In the genomic region with DNA sequence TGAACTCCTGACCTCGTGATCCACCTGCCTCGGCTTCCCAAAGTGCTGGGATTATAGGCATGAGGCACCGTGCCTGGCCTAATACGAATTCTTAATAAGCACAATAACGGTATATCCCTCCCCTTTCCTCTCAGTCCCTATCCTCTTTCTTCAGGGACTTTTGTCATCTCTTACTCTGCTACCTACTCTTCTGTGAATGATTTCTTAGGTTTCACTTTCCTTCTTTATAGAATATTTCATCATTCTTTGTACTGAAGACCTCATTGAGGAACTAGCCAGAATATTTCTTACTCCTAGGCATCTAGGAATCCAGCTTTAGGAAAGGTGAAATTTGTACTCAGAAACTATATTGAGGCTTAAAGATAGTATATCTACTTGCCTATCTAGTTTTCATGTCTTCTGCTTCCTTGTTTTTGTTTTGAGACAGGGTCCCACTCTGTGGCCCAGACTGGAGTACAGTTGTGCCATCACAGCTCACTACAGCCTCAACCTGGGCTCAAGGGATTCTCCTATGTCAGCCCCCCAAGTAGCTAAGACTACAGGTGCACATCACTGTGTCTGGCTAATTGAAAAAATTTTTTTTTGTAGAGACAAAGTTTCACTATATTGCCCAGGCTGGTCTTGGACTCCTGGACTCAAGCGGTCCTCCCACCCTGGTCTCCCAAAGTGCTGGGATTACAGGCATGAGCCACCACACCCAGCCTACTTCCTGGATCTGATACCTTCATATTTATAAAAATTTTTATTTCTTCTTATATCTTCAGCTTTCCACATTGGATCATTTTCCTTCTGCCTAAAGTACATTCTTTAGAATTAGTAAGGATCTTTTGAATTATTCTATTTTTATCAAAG, we compare ENCODE assay signal across 11 cellular contexts.
DNase-seq lines count a peak whose midpoint lies in the region; ATAC-seq and TF ChIP-seq lines count a peak whose summit lies in the region.
"Had no signal": no experiment of that assay in that cellular context is flagged by ENCODE, and none has a peak within 500 bp of the region (broad histone marks: within the 10 kb centered on the region; RNA-seq: fewer than 3 reads in every experiment).

No MANE protein-coding gene starts in this region.

- H3K27ac ChIP-seq in CD8-positive, alpha-beta T cell (ENCODE audit: low read depth, low read length), result no peak overlapping the region

- no peaks in the 10 kb centered on the region for H3K9me3 ChIP-seq in CD8-positive, alpha-beta T cell (ENCODE audit: low read length)

- H3K36me3 Mint-ChIP-seq in CD8-positive, alpha-beta T cell, result peaks cover 60% of the 10 kb centered on the region
- H3K36me3 Mint-ChIP-seq in activated naive CD8-positive, alpha-beta T cell, result peaks cover 9% of the 10 kb centered on the region

- H3K27ac Mint-ChIP-seq in CD8-positive, alpha-beta T cell, result peak overlapping the region; percentile 74
- H3K27ac Mint-ChIP-seq in activated naive CD8-positive, alpha-beta T cell, result peak overlapping the region; percentile 88

- CTCF ChIA-PET in CD8-positive, alpha-beta T cell (lab: Charles Lee), result interaction anchor here (1.8 kb wide), 1 partner anchor 8 kb away, joined by 6 read pairs; no protein-coding TSS in a partner anchor

- no peak for TF ChIP-seq CTCF in CD8-positive, alpha-beta T cell (IDR thresholded peaks at IDR 0.05)

- H3K36me3 ChIP-seq in CD8-positive, alpha-beta T cell (ENCODE audit: insufficient read depth, low read length), result peaks cover 9% of the 10 kb centered on the region

- ATAC-seq in CD8-positive, alpha-beta T cell, result no peak
- peak; percentile 75 for ATAC-seq in HG03108 (IDR thresholded peaks at IDR 0.05; ENCODE audit: unreplicated experiment)

- intact Hi-C loops in CD8-positive, alpha-beta T cell (cut with DNase I, micrococcal nuclease), result no loop called here

- H3K4me3 Mint-ChIP-seq in CD8-positive, alpha-beta T cell, result no peak overlapping the region
- H3K4me3 Mint-ChIP-seq in activated naive CD8-positive, alpha-beta T cell, result no peak overlapping the region

- POLR2A ChIA-PET in CD8-positive, alpha-beta T cell (lab: Charles Lee), result interaction anchor here (0.7 kb wide), 1 partner anchor 9 kb away, joined by 3 read pairs; no protein-coding TSS in a partner anchor

- H3K27me3 Mint-ChIP-seq in CD8-positive, alpha-beta T cell (ENCODE audit: low read depth), result no peaks in the 10 kb centered on the region
- no peaks in the 10 kb centered on the region for H3K27me3 Mint-ChIP-seq in activated naive CD8-positive, alpha-beta T cell

- no peaks in the 10 kb centered on the region for H3K27me3 ChIP-seq in CD8-positive, alpha-beta T cell (ENCODE audit: insufficient read depth, low read length)

- DNase-seq in CD8-positive, alpha-beta T cell, result no peak
- DNase-seq in GM19238 (ENCODE audit: insufficient read length, low spot score) (peak; percentile 11), middle frontal gyrus (ENCODE audit: extremely low spot score, low spot score) (no peak), iPS-NIHi7 (ENCODE audit: extremely low spot score) (no peak), globus pallidus (ENCODE audit: low spot score) (no peak), NCI-H1105 treated with DMSO at 0.1 percent for 48 hours (lab: John Stamatoyannopoulos, UW) (no peak)
- DNase-seq: DMS53; NCI-H82; stimulated activated CD4-positive, alpha-beta T cell treated with anti-CD3 and anti-CD28 coated beads, Interleukin-1b, Interleukin-23, amount 100 ng/mL, for 48 hours had no signal

- H3K4me3 ChIP-seq in CD8-positive, alpha-beta T cell (ENCODE audit: low read depth, low read length), result no peak overlapping the region

- no peaks in the 10 kb centered on the region for H3K9me3 Mint-ChIP-seq in CD8-positive, alpha-beta T cell
- H3K9me3 Mint-ChIP-seq in activated naive CD8-positive, alpha-beta T cell (ENCODE audit: low read depth), result no peaks in the 10 kb centered on the region

- peaks cover 38% of the 10 kb centered on the region for H3K4me1 Mint-ChIP-seq in CD8-positive, alpha-beta T cell (ENCODE audit: low read depth)
- H3K4me1 Mint-ChIP-seq in activated naive CD8-positive, alpha-beta T cell (ENCODE audit: low read depth), result peaks cover 43% of the 10 kb centered on the region

- H3K4me1 ChIP-seq in CD8-positive, alpha-beta T cell (ENCODE audit: insufficient read depth, low read length), result peaks cover 14% of the 10 kb centered on the region
